1 cellular context compared by ENCODE assay signal in the genomic region with DNA sequence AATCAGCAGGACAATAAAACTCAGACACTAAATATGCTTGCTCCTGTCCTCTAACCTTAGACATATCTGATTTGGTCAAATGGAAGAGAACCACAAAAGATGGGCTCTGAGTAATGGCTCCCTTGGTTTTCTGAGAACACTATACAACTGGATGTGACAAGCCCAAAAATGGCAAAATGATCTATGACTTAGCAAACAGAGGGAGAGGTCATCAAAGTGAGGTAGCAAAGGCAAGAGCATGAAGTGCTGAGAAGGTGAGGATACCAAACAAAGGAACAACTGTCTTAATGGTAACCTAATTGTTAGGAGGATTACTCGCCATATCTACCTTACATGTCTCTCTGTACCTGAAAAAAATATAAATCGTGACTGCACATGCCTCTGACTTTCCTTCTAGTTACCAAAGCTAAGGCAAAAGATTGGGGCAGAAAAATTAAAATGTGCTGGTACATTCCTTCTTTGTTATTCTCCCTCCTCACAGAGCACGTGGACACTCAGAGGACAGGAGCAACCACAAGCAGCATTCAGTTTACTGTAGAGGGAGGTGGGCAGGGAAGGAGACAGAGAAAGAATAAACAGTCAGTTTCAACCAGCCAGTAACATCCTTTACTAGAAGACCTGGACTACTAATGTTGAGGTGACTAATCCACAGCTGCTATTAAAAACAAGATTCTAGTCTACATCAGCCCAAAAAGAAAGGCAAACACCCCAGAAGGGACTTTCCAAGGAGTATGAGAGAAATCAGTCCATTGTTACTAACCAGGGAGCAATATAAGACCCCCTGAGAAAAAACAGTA.
TF ChIP-seq lines count a peak whose summit lies in the region.

No MANE protein-coding gene starts in this region.

TF ChIP-seq in HepG2, 621 proteins besides CTCF, POLR2A, EP300 and RAD21 (continued from another document and continues in another):
- TF ChIP-seq, protein P1, sequence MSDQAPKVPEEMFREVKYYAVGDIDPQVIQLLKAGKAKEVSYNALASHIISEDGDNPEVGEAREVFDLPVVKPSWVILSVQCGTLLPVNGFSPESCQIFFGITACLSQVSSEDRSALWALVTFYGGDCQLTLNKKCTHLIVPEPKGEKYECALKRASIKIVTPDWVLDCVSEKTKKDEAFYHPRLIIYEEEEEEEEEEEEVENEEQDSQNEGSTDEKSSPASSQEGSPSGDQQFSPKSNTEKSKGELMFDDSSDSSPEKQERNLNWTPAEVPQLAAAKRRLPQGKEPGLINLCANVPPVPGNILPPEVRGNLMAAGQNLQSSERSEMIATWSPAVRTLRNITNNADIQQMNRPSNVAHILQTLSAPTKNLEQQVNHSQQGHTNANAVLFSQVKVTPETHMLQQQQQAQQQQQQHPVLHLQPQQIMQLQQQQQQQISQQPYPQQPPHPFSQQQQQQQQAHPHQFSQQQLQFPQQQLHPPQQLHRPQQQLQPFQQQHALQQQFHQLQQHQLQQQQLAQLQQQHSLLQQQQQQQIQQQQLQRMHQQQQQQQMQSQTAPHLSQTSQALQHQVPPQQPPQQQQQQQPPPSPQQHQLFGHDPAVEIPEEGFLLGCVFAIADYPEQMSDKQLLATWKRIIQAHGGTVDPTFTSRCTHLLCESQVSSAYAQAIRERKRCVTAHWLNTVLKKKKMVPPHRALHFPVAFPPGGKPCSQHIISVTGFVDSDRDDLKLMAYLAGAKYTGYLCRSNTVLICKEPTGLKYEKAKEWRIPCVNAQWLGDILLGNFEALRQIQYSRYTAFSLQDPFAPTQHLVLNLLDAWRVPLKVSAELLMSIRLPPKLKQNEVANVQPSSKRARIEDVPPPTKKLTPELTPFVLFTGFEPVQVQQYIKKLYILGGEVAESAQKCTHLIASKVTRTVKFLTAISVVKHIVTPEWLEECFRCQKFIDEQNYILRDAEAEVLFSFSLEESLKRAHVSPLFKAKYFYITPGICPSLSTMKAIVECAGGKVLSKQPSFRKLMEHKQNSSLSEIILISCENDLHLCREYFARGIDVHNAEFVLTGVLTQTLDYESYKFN (CRISPR knock-in tag; conservative IDR thresholded peaks at IDR 0.05): peak; percentile 51
- no peak for TF ChIP-seq POLR2AphosphoS2 (IDR thresholded peaks at IDR 0.05; ENCODE audit: low read depth, low read length)
- TF ChIP-seq, protein P2, sequence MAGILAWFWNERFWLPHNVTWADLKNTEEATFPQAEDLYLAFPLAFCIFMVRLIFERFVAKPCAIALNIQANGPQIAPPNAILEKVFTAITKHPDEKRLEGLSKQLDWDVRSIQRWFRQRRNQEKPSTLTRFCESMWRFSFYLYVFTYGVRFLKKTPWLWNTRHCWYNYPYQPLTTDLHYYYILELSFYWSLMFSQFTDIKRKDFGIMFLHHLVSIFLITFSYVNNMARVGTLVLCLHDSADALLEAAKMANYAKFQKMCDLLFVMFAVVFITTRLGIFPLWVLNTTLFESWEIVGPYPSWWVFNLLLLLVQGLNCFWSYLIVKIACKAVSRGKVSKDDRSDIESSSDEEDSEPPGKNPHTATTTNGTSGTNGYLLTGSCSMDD (CRISPR knock-in tag; IDR thresholded peaks at IDR 0.05): no peak
- TF ChIP-seq RBM22 (optimal IDR thresholded peaks at IDR 0.05; ENCODE audit: low read length): peak; percentile 18
- TF ChIP-seq ZBTB38 (CRISPR knock-in tag; IDR thresholded peaks at IDR 0.05): no peak
- TF ChIP-seq HOXA3 (CRISPR knock-in tag; IDR thresholded peaks at IDR 0.05): peak; percentile 27; the same call in 1 of the 2 replicates
- TF ChIP-seq MEIS1 (CRISPR knock-in tag; IDR thresholded peaks at IDR 0.05; ENCODE audit: borderline replicate concordance): peak; percentile 79; the same call in 1 of the 2 replicates
- TF ChIP-seq ATF7 (IDR thresholded peaks at IDR 0.05): no peak
- no peak for TF ChIP-seq ATF7 (CRISPR knock-in tag; IDR thresholded peaks at IDR 0.05)
- TF ChIP-seq ZNF891 (CRISPR knock-in tag; IDR thresholded peaks at IDR 0.05): no peak
- no peak for TF ChIP-seq RARA (CRISPR knock-in tag; IDR thresholded peaks at IDR 0.05)
- 0 out of 2 replicates have a peak, but pooled peaks have one; percentile 26 for TF ChIP-seq PITX1 (CRISPR knock-in tag; IDR thresholded peaks at IDR 0.05)
- TF ChIP-seq ZNF296 (CRISPR knock-in tag; conservative IDR thresholded peaks at IDR 0.05): no peak
- TF ChIP-seq, protein P3, sequence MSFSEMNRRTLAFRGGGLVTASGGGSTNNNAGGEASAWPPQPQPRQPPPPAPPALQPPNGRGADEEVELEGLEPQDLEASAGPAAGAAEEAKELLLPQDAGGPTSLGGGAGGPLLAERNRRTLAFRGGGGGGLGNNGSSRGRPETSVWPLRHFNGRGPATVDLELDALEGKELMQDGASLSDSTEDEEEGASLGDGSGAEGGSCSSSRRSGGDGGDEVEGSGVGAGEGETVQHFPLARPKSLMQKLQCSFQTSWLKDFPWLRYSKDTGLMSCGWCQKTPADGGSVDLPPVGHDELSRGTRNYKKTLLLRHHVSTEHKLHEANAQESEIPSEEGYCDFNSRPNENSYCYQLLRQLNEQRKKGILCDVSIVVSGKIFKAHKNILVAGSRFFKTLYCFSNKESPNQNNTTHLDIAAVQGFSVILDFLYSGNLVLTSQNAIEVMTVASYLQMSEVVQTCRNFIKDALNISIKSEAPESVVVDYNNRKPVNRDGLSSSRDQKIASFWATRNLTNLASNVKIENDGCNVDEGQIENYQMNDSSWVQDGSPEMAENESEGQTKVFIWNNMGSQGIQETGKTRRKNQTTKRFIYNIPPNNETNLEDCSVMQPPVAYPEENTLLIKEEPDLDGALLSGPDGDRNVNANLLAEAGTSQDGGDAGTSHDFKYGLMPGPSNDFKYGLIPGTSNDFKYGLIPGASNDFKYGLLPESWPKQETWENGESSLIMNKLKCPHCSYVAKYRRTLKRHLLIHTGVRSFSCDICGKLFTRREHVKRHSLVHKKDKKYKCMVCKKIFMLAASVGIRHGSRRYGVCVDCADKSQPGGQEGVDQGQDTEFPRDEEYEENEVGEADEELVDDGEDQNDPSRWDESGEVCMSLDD (CRISPR knock-in tag; IDR thresholded peaks at IDR 0.05; ENCODE audit: borderline replicate concordance): no peak
- 0 out of 2 replicates have a peak, but pooled peaks have one; percentile 50 for TF ChIP-seq TBX2 (CRISPR knock-in tag; IDR thresholded peaks at IDR 0.05; ENCODE audit: borderline replicate concordance)
- no peak for TF ChIP-seq SOX6 (IDR thresholded peaks at IDR 0.05)
- peak; percentile 78 for TF ChIP-seq SOX6 (CRISPR knock-in tag; IDR thresholded peaks at IDR 0.05)
- 0 out of 2 replicates have a peak, but pooled peaks have one; percentile 11 for TF ChIP-seq HNF4A (CRISPR knock-in tag; IDR thresholded peaks at IDR 0.05)
- peak; percentile 71; the same call in 1 of the 2 replicates for TF ChIP-seq MEIS2 (CRISPR knock-in tag; IDR thresholded peaks at IDR 0.05)
- no peak for TF ChIP-seq ZNF878 (CRISPR knock-in tag; IDR thresholded peaks at IDR 0.05)
- TF ChIP-seq, protein P4, sequence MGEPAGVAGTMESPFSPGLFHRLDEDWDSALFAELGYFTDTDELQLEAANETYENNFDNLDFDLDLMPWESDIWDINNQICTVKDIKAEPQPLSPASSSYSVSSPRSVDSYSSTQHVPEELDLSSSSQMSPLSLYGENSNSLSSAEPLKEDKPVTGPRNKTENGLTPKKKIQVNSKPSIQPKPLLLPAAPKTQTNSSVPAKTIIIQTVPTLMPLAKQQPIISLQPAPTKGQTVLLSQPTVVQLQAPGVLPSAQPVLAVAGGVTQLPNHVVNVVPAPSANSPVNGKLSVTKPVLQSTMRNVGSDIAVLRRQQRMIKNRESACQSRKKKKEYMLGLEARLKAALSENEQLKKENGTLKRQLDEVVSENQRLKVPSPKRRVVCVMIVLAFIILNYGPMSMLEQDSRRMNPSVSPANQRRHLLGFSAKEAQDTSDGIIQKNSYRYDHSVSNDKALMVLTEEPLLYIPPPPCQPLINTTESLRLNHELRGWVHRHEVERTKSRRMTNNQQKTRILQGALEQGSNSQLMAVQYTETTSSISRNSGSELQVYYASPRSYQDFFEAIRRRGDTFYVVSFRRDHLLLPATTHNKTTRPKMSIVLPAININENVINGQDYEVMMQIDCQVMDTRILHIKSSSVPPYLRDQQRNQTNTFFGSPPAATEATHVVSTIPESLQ (CRISPR knock-in tag; conservative IDR thresholded peaks at IDR 0.05): no peak
- 0 out of 2 replicates have a peak, but pooled peaks have one; percentile 28 for TF ChIP-seq DPF2 (CRISPR knock-in tag; IDR thresholded peaks at IDR 0.05; ENCODE audit: borderline replicate concordance, low read depth)
- TF ChIP-seq, protein P5, sequence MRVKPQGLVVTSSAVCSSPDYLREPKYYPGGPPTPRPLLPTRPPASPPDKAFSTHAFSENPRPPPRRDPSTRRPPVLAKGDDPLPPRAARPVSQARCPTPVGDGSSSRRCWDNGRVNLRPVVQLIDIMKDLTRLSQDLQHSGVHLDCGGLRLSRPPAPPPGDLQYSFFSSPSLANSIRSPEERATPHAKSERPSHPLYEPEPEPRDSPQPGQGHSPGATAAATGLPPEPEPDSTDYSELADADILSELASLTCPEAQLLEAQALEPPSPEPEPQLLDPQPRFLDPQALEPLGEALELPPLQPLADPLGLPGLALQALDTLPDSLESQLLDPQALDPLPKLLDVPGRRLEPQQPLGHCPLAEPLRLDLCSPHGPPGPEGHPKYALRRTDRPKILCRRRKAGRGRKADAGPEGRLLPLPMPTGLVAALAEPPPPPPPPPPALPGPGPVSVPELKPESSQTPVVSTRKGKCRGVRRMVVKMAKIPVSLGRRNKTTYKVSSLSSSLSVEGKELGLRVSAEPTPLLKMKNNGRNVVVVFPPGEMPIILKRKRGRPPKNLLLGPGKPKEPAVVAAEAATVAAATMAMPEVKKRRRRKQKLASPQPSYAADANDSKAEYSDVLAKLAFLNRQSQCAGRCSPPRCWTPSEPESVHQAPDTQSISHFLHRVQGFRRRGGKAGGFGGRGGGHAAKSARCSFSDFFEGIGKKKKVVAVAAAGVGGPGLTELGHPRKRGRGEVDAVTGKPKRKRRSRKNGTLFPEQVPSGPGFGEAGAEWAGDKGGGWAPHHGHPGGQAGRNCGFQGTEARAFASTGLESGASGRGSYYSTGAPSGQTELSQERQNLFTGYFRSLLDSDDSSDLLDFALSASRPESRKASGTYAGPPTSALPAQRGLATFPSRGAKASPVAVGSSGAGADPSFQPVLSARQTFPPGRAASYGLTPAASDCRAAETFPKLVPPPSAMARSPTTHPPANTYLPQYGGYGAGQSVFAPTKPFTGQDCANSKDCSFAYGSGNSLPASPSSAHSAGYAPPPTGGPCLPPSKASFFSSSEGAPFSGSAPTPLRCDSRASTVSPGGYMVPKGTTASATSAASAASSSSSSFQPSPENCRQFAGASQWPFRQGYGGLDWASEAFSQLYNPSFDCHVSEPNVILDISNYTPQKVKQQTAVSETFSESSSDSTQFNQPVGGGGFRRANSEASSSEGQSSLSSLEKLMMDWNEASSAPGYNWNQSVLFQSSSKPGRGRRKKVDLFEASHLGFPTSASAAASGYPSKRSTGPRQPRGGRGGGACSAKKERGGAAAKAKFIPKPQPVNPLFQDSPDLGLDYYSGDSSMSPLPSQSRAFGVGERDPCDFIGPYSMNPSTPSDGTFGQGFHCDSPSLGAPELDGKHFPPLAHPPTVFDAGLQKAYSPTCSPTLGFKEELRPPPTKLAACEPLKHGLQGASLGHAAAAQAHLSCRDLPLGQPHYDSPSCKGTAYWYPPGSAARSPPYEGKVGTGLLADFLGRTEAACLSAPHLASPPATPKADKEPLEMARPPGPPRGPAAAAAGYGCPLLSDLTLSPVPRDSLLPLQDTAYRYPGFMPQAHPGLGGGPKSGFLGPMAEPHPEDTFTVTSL (CRISPR knock-in tag; IDR thresholded peaks at IDR 0.05; ENCODE audit: borderline replicate concordance): no peak
- TF ChIP-seq, protein P6, sequence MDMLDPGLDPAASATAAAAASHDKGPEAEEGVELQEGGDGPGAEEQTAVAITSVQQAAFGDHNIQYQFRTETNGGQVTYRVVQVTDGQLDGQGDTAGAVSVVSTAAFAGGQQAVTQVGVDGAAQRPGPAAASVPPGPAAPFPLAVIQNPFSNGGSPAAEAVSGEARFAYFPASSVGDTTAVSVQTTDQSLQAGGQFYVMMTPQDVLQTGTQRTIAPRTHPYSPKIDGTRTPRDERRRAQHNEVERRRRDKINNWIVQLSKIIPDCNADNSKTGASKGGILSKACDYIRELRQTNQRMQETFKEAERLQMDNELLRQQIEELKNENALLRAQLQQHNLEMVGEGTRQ (IDR thresholded peaks at IDR 0.05; ENCODE audit: low read depth, low read length): no peak
- TF ChIP-seq, protein P6 (CRISPR knock-in tag; IDR thresholded peaks at IDR 0.05; ENCODE audit: borderline replicate concordance): peak; percentile 50; the same call in 1 of the 2 replicates
- no peak for TF ChIP-seq ZNF205 (CRISPR knock-in tag; IDR thresholded peaks at IDR 0.05)
- TF ChIP-seq ZNF556 (CRISPR knock-in tag; IDR thresholded peaks at IDR 0.05; ENCODE audit: borderline replicate concordance): no peak
- TF ChIP-seq SRF (IDR thresholded peaks at IDR 0.05; ENCODE audit: low read depth, low read length): peak; percentile 94
- peak; percentile 46; the same call in 1 of the 2 replicates for TF ChIP-seq TCF7 (IDR thresholded peaks at IDR 0.05; ENCODE audit: low read depth)
- TF ChIP-seq, protein P7, sequence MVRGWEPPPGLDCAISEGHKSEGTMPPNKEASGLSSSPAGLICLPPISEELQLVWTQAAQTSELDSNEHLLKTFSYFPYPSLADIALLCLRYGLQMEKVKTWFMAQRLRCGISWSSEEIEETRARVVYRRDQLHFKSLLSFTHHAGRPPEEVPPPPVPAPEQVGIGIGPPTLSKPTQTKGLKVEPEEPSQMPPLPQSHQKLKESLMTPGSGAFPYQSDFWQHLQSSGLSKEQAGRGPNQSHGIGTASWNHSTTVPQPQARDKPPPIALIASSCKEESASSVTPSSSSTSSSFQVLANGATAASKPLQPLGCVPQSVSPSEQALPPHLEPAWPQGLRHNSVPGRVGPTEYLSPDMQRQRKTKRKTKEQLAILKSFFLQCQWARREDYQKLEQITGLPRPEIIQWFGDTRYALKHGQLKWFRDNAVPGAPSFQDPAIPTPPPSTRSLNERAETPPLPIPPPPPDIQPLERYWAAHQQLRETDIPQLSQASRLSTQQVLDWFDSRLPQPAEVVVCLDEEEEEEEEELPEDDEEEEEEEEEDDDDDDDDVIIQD (CRISPR knock-in tag; IDR thresholded peaks at IDR 0.05; ENCODE audit: low read depth): peak; percentile 34; the same call in 1 of the 2 replicates
- TF ChIP-seq, protein P8, sequence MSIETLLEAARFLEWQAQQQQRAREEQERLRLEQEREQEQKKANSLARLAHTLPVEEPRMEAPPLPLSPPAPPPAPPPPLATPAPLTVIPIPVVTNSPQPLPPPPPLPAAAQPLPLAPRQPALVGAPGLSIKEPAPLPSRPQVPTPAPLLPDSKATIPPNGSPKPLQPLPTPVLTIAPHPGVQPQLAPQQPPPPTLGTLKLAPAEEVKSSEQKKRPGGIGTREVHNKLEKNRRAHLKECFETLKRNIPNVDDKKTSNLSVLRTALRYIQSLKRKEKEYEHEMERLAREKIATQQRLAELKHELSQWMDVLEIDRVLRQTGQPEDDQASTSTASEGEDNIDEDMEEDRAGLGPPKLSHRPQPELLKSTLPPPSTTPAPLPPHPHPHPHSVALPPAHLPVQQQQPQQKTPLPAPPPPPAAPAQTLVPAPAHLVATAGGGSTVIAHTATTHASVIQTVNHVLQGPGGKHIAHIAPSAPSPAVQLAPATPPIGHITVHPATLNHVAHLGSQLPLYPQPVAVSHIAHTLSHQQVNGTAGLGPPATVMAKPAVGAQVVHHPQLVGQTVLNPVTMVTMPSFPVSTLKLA (IDR thresholded peaks at IDR 0.05): no peak
- no peak for TF ChIP-seq ZKSCAN8 (CRISPR knock-in tag; IDR thresholded peaks at IDR 0.05; ENCODE audit: borderline replicate concordance)
- TF ChIP-seq SOX13 (IDR thresholded peaks at IDR 0.05): no peak
- peak in 1 of 2 experiments; percentile 80; a peak in 2 of 4 replicates for TF ChIP-seq SOX13 (CRISPR knock-in tag; conservative IDR thresholded peaks at IDR 0.05 in 1 of 2, IDR thresholded peaks at IDR 0.05 in 1 of 2)
